Comparison of ENCODE assay signal across 8 cellular contexts in the genomic region with DNA sequence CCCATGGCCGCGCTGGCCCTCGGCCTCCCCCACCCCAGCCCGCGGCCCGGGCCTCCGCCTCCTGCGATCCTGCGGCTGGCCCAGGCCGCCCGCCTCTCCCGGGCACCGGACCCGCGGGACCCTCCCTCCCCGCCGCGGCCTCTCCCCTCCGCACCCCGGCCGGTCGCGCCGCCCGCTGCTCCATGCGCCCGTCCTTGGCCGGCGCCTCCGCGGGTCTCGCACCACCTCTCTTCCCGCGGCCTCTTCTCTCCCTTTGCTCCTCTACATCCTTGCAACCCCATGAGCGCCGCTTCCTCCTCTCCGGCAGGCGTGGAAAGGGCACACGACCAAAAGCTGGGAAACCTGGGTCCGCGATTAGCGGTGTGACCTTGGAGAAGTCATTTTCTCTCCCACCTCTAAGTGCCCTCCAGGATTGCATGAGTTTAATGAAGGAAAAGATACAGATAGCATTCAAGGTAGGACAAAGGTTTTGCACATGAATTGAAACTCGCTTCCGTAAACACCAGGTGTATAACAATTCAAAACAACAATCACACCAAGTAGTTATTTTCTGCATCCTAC. TPM values are rescaled to one million over a fixed set of nuclear protein-coding genes. Genes with fewer than 3 reads are reported as not detected.
DNase-seq lines count a peak whose midpoint lies in the region; ATAC-seq, FAIRE-seq and TF ChIP-seq lines count a peak whose summit lies in the region.

No MANE protein-coding gene starts in this region.

- peak overlapping the region; percentile 81 for H3K4me2 ChIP-seq in MM.1S (ENCODE audit: low read depth, low read length)
- H3K4me2 ChIP-seq in HepG2 (ENCODE audit: low read depth, low read length): peak overlapping the region; percentile 97

- H3K9ac ChIP-seq in ES-I3 (ENCODE audit: low read depth, low read length): peak overlapping the region; percentile 71; the same call in 1 of the 2 replicates
- H3K9ac ChIP-seq in MM.1S (ENCODE audit: low read length): peak overlapping the region; percentile 49; the same call in 1 of the 2 replicates
- H3K9ac ChIP-seq in HepG2 (ENCODE audit: insufficient read depth, low read depth, low read length): peak overlapping the region; percentile 62

- H2AFZ ChIP-seq in MM.1S (ENCODE audit: low read length) (peak overlapping the region; percentile 84), HepG2 (ENCODE audit: low read length) (peak overlapping the region; percentile 80)

- no peaks in the 10 kb centered on the region for H3K9me2 ChIP-seq in MM.1S (replicated peaks; ENCODE audit: insufficient read depth, low read length)

- H3K4me1 ChIP-seq in ES-I3 (ENCODE audit: insufficient read depth, low read length): no peaks in the 10 kb centered on the region
- peaks cover 7% of the 10 kb centered on the region; the same call in 1 of the 2 replicates for H3K4me1 ChIP-seq in MM.1S (ENCODE audit: low read length)
- H3K4me1 ChIP-seq in HepG2 (ENCODE audit: insufficient read depth, low read length): peaks cover 29% of the 10 kb centered on the region

- H3K79me2 ChIP-seq in MM.1S (ENCODE audit: low read length): peaks cover 36% of the 10 kb centered on the region
- peaks cover 24% of the 10 kb centered on the region for H3K79me2 ChIP-seq in HepG2 (ENCODE audit: insufficient read depth, low read length)

- H3K9me3 ChIP-seq in ES-I3 (ENCODE audit: control insufficient read depth, insufficient read depth, low read length) (no peaks in the 10 kb centered on the region), MM.1S (replicated peaks; ENCODE audit: insufficient read depth, low read length) (no peaks in the 10 kb centered on the region), HepG2 (ENCODE audit: low read length) (no peaks in the 10 kb centered on the region)

- intact Hi-C loops in HepG2 (cut with micrococcal nuclease; ENCODE audit: unreplicated experiment): no loop called here

- H3K27ac Mint-ChIP-seq in T-cell (peak overlapping the region; percentile 93 to 96), chondrocyte (ENCODE audit: unreplicated experiment) (peak overlapping the region; percentile 79)

- peak; percentile 87 for DNase-seq in H54 (ENCODE audit: insufficient read length, low spot score)
- peak; percentile 26 for DNase-seq in MM.1S
- peak in 12 of 34 experiments; percentile 0 to 31 (median 14) for DNase-seq in T-cell
- DNase-seq in chondrocyte (ENCODE audit: low spot score): no peak
- peak; percentile 55 for DNase-seq in HepG2 (ENCODE audit: low spot score)
- peak; percentile 3 for DNase-seq in stimulated activated CD8-positive, alpha-beta memory T cell treated with anti-CD3 and anti-CD28 coated beads, Interleukin-12 subunit alpha, Interleukin-12 subunit beta, amount 100 ng/mL, for 4 hours (ENCODE audit: low read depth)

- no peak for TF ChIP-seq RAD21 in HepG2 (CRISPR knock-in tag; IDR thresholded peaks at IDR 0.05)

- no peak for FAIRE-seq in H54 (lab: Jason Lieb, UNC)
- no peak for FAIRE-seq in HepG2 (lab: Jason Lieb, UNC)

- ATAC-seq in T-cell (replicated peaks in 1 of 4) (peak in 3 of 4 experiments; percentile 10 to 37 (median 26)), HepG2 (peak; percentile 80), GM19397 (IDR thresholded peaks at IDR 0.05; ENCODE audit: unreplicated experiment) (no peak)

- no TSS peak for BruUV-seq in HepG2 (replicated peaks; lab: Mats Ljungman, UMichigan)

- no peaks in the 10 kb centered on the region for H4K20me1 ChIP-seq in MM.1S (ENCODE audit: insufficient read depth, low read length)
- 0 out of 2 replicates have a peak, but pooled peaks cover 5% of the 10 kb centered on the region for H4K20me1 ChIP-seq in HepG2 (ENCODE audit: insufficient read depth, low read length)

- WGBS in HepG2 (ENCODE audit: low lambda C conversion rate): 0% methylated on average over 19 of the region's 44 CpGs

- peaks cover 5% of the 10 kb centered on the region; the same call in 1 of the 2 replicates for H3F3A ChIP-seq in MM.1S (ENCODE audit: insufficient read depth, low read length)

- H3K27ac ChIP-seq in MM.1S (ENCODE audit: low read length): no peak overlapping the region
- peak overlapping the region; percentile 39 for H3K27ac ChIP-seq in HepG2 (ENCODE audit: extremely low read length, insufficient read depth, low read length)

- TF ChIP-seq POLR2A in H54 (IDR thresholded peaks at IDR 0.05; ENCODE audit: low read depth, low read length) (no peak), HepG2 (IDR thresholded peaks at IDR 0.05; ENCODE audit: insufficient read depth in 1 of 2, low read depth in 2 of 2, low read length in 2 of 2) (no peak)

- CTCF ChIA-PET in T-cell (lab: Charles Lee): no interaction called here
- CTCF ChIA-PET in HepG2 (lab: Yijun Ruan, JAX; ENCODE audit: low intra/inter-chr PET ratio, low total read pairs): no interaction called here

- POLR2A ChIA-PET in T-cell (lab: Charles Lee): interaction anchor here (0.5 to 1.4 kb wide), 3 partner anchors 36 to 43 kb away, joined by 3 to 4 read pairs (median 4); no protein-coding TSS in a partner anchor
- POLR2A ChIA-PET in HepG2 (lab: Yijun Ruan, JAX): interaction anchor here (0.8 to 1.0 kb wide), 2 partner anchors 12 to 375 kb away, joined by 3 to 5 read pairs; partner anchors contain the start of gene KMT2E

- H3K4me3 ChIP-seq in MM.1S (ENCODE audit: low read length): peak overlapping the region; percentile 72
- H3K4me3 ChIP-seq in HepG2 (replicated peaks in 1 of 3; ENCODE audit: insufficient read depth in 1 of 3, low read depth in 2 of 3, low read length in 3 of 3): peak overlapping the region; percentile 72 to 86 (median 78)

- peaks cover 6% of the 10 kb centered on the region; the same call in 1 of the 2 replicates for H3K36me3 ChIP-seq in ES-I3 (ENCODE audit: insufficient read depth, low read length)
- H3K36me3 ChIP-seq in MM.1S (replicated peaks; ENCODE audit: insufficient read depth, low read length): no peaks in the 10 kb centered on the region
- no peaks in the 10 kb centered on the region for H3K36me3 ChIP-seq in HepG2 (replicated peaks in 1 of 2; ENCODE audit: control insufficient read depth in 1 of 2, insufficient read depth in 2 of 2, low read length in 2 of 2)

- H3K27me3 Mint-ChIP-seq in T-cell (no peaks in the 10 kb centered on the region), chondrocyte (ENCODE audit: low read depth) (no peaks in the 10 kb centered on the region)

- H3K36me3 Mint-ChIP-seq in T-cell: peaks cover 3% of the 10 kb centered on the region
- no peaks in the 10 kb centered on the region for H3K36me3 Mint-ChIP-seq in chondrocyte (ENCODE audit: low read depth)

- H3K4me1 Mint-ChIP-seq in T-cell: peaks cover 32 to 40% (median 34%) of the 10 kb centered on the region in 3 donors
- peaks cover 14% of the 10 kb centered on the region for H3K4me1 Mint-ChIP-seq in chondrocyte (ENCODE audit: low read depth)

- H3K9me3 Mint-ChIP-seq in T-cell (peaks cover 0 to under 1% (median 0%) of the 10 kb centered on the region in 3 donors), chondrocyte (ENCODE audit: low read depth) (no peaks in the 10 kb centered on the region)

- TF ChIP-seq EP300 in HepG2 (IDR thresholded peaks at IDR 0.05; ENCODE audit: low read depth in 2 of 2, low read length in 2 of 2): no peak
- no peak for TF ChIP-seq EP300 in HepG2 (CRISPR knock-in tag; IDR thresholded peaks at IDR 0.05; ENCODE audit: borderline replicate concordance)

- no peak for TF ChIP-seq CTCF in MM.1S (IDR thresholded peaks at IDR 0.05; ENCODE audit: low read length)
- TF ChIP-seq CTCF in chondrocyte (IDR thresholded peaks at IDR 0.05): no peak
- TF ChIP-seq CTCF in HepG2 (CRISPR knock-in tag; IDR thresholded peaks at IDR 0.05): no peak

- peak overlapping the region; percentile 91 to 98 (median 98) for H3K4me3 Mint-ChIP-seq in T-cell
- peak overlapping the region; percentile 83 for H3K4me3 Mint-ChIP-seq in chondrocyte (ENCODE audit: unreplicated experiment)

- H3K27me3 ChIP-seq in MM.1S (replicated peaks; ENCODE audit: insufficient read depth, low read length) (no peaks in the 10 kb centered on the region), HepG2 (ENCODE audit: control insufficient read depth in 1 of 2, insufficient read depth in 2 of 2, low read length in 2 of 2) (peaks cover 0 to 5% of the 10 kb centered on the region in 2 experiments; a peak in 1 of 5 replicates)

- in situ Hi-C loops in HepG2 (cut with HindIII; ENCODE audit: extremely low pct_ligation_motif_present, low pct_unique_long_range_greater_than_20kb): no loop called here

RNA-seq across cellular contexts. Expression of gene SRPK2, which starts 0.4 kb away (rescaled TPM):
- total RNA-seq in T-cell (10 to 100 TPM; 41.6 to 71.4 (median 46.9) TPM), chondrocyte (56.0 to 58.6 TPM (median 58.5 TPM) in 3 replicates), HepG2 (2016; rRNA removed; fragmentation: Illumina TruSeq; extraction: Trizol) (22.3 and 31.5 TPM in 2 replicates)
- total RNA-seq in HepG2 (2016; cell fraction: cytosol; rRNA removed; fragmentation: Illumina TruSeq; extraction: Trizol; ENCODE audit: low read depth): 9.1 and 9.5 TPM in 2 replicates
- 21.0 and 28.4 TPM in 2 replicates for total RNA-seq in HepG2 (2016; cell fraction: insoluble cytoplasmic fraction; rRNA removed; fragmentation: Illumina TruSeq; extraction: Trizol)
- 12.6 and 15.9 TPM in 2 replicates for total RNA-seq in HepG2 (2016; cell fraction: membrane; rRNA removed; fragmentation: Illumina TruSeq; extraction: Trizol)
- 26.1 and 28.5 TPM in 2 replicates for total RNA-seq in HepG2 (2016; cell fraction: nucleus; rRNA removed; fragmentation: Illumina TruSeq; extraction: Trizol)
- 9.5 and 10.1 TPM in 2 replicates for polyA plus RNA-seq in HepG2 (2011; rRNA removed)
- 4.8 and 6.4 TPM in 2 replicates for polyA plus RNA-seq in HepG2 (2011; cell fraction: cytosol; rRNA removed)
- polyA plus RNA-seq in HepG2 (2011; cell fraction: nucleus; rRNA removed): 7.4 and 10.5 TPM in 2 replicates
- 18.8 and 19.8 TPM in 2 replicates for polyA plus RNA-seq in HepG2 (2012)
- polyA plus RNA-seq in HepG2 (2016; cell fraction: cytosol; fragmentation: Illumina TruSeq; extraction: Trizol; ENCODE audit: low read depth): 2.7 and 3.3 TPM in 2 replicates
- polyA plus RNA-seq in HepG2 (2016; cell fraction: insoluble cytoplasmic fraction; fragmentation: Illumina TruSeq; extraction: Trizol; ENCODE audit: low read depth): 29.0 and 30.2 TPM in 2 replicates
- 7.4 and 8.2 TPM in 2 replicates for polyA plus RNA-seq in HepG2 (2016; cell fraction: membrane; fragmentation: Illumina TruSeq; extraction: Trizol; ENCODE audit: low read depth)
- 24.8 and 26.1 TPM in 2 replicates for polyA plus RNA-seq in HepG2 (2016; cell fraction: nucleus; fragmentation: Illumina TruSeq; extraction: Trizol; ENCODE audit: insufficient read depth, low read depth)
- polyA minus RNA-seq in HepG2 (2011; rRNA and poly(A)+ RNA removed; ENCODE audit: low replicate concordance): 6.8 and 12.0 TPM in 2 replicates
- 10.2 and 13.7 TPM in 2 replicates for polyA minus RNA-seq in HepG2 (2011; cell fraction: cytosol; rRNA and poly(A)+ RNA removed)
- polyA minus RNA-seq in HepG2 (2011; cell fraction: nucleus; rRNA and poly(A)+ RNA removed): 32.6 and 37.0 TPM in 2 replicates
